8 cellular contexts compared by ENCODE assay signal in genomic region chr1:231724876-231725647, GRCh38.
A peak's percentile ranks its signal among the peaks of the same experiment; 100 is the strongest.
DNase-seq lines count a peak whose midpoint lies in the region; ATAC-seq and TF ChIP-seq lines count a peak whose summit lies in the region.

No MANE protein-coding gene starts in this region.

- 67 to 78% methylated on average over 7 to 13 of the region's 13 CpGs for WGBS in thyroid gland, 2 donors

- no peaks in the 10 kb centered on the region for H3K9me2 ChIP-seq in Loucy (replicated peaks; ENCODE audit: low read depth, low read length)

- no peaks in the 10 kb centered on the region for H4K20me1 ChIP-seq in Loucy (ENCODE audit: insufficient read depth, low read length, poor library complexity, severe bottlenecking)

- H3K4me3 ChIP-seq in Loucy (ENCODE audit: low read length, poor library complexity, severe bottlenecking) (no peak overlapping the region), WERI-Rb-1 (ENCODE audit: low read depth, low read length) (no peak overlapping the region), thyroid gland (replicated peaks in 1 of 3) (no peak overlapping the region)

- H3K27ac ChIP-seq in WERI-Rb-1 (no peak overlapping the region), thyroid gland (no peak overlapping the region)

- DNase-seq in Caki2 (ENCODE audit: low read depth) = peak; percentile 48
- peak; percentile 85 for DNase-seq in WERI-Rb-1
- DNase-seq in hepatic stellate cell (ENCODE audit: low spot score) = peak; percentile 19
- peak; percentile 7 to 8 for DNase-seq in thyroid gland
- DNase-seq in cerebellar nuclear complex (lab: John Stamatoyannopoulos, UW) = no peak

- no peak for TF ChIP-seq POLR2A in thyroid gland (IDR thresholded peaks at IDR 0.05)

- no peak overlapping the region for H3K4me2 ChIP-seq in Loucy (ENCODE audit: low read depth, low read length, poor library complexity, severe bottlenecking)

- H3K79me2 ChIP-seq in Loucy (ENCODE audit: insufficient read depth, low read length) = 0 out of 2 replicates have a peak, but pooled peaks cover 4% of the 10 kb centered on the region

- no peaks in the 10 kb centered on the region for H3K9me3 ChIP-seq in Loucy (ENCODE audit: insufficient read depth, low read depth, low read length)
- H3K9me3 ChIP-seq in WERI-Rb-1 (ENCODE audit: severe bottlenecking) = peaks cover 3% of the 10 kb centered on the region
- no peaks in the 10 kb centered on the region for H3K9me3 ChIP-seq in thyroid gland

- H3K4me1 ChIP-seq in Loucy (ENCODE audit: insufficient read depth, low read length, poor library complexity, severe bottlenecking) = peaks cover 30% of the 10 kb centered on the region
- H3K4me1 ChIP-seq in thyroid gland = no peaks in the 10 kb centered on the region

- H3F3A ChIP-seq in Loucy (ENCODE audit: low read depth) = no peaks in the 10 kb centered on the region

- intact Hi-C loops in thyroid gland (cut with DNase I) = no loop called here

- in situ Hi-C loops in Caki2 (cut with HindIII; ENCODE audit: low pct_unique_long_range_greater_than_20kb, low sequenced_read_pairs) = no loop called here

- peak; percentile 84 for TF ChIP-seq CTCF in Loucy (conservative IDR thresholded peaks at IDR 0.05; ENCODE audit: low read length)
- peak; percentile 94 for TF ChIP-seq CTCF in WERI-Rb-1 (IDR thresholded peaks at IDR 0.05; ENCODE audit: low read depth, low read length)
- TF ChIP-seq CTCF in thyroid gland (IDR thresholded peaks at IDR 0.05) = no peak

- ATAC-seq in GM18861 (IDR thresholded peaks at IDR 0.05; ENCODE audit: unreplicated experiment) (peak; percentile 54), HG02678 (IDR thresholded peaks at IDR 0.05; ENCODE audit: unreplicated experiment) (no peak)

- no peak overlapping the region for H2AFZ ChIP-seq in Loucy (ENCODE audit: low read length)

- H3K9ac ChIP-seq in Loucy (ENCODE audit: low read depth, low read length, poor library complexity, severe bottlenecking) = no peak overlapping the region

- H3K36me3 ChIP-seq in Loucy (ENCODE audit: insufficient read depth, low read length) (no peaks in the 10 kb centered on the region), WERI-Rb-1 (no peaks in the 10 kb centered on the region), thyroid gland (no peaks in the 10 kb centered on the region)

- H3K27me3 ChIP-seq in Loucy (ENCODE audit: insufficient read depth, low read length, poor library complexity, severe bottlenecking) (no peaks in the 10 kb centered on the region), WERI-Rb-1 (ENCODE audit: insufficient read depth, low read depth, severe bottlenecking) (peaks cover 34% of the 10 kb centered on the region), thyroid gland (no peaks in the 10 kb centered on the region)

Comparison
In these comparisons a context has a peak if more than half of its experiments do, and no peak if none do; other contexts are left out.
1. DNase-seq: peak in Caki2 (single experiment), WERI-Rb-1 (single experiment), hepatic stellate cell (single experiment) and thyroid gland (2 of 2); none in cerebellar nuclear complex (0 of 2).
2. CTCF ChIP-seq: peak in Loucy (single experiment) and WERI-Rb-1 (single experiment); none in thyroid gland (0 of 6).